Comparison of ENCODE assay signal across 19 cellular contexts in the genomic region with DNA sequence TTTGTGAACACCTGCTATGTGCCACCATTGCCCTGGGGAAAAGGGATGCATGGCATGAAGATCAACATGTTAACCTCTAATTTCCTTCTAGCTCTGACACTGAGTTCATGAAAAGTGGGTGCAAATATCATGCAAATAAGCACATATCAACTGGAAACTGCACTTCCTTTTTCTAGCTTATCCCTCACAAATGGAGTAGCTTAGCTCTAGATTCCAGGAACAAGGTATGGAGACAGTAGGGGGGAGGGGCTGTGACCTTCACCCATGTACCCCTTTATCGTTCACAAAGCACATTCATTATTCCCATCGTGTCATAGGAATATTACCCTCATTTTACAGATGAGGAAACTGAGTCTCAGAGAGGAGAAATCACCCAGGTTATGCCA.
"Had no signal": no experiment of that assay in that cellular context is flagged by ENCODE, and none has a peak within 500 bp of the region (broad histone marks: within the 10 kb centered on the region; RNA-seq: fewer than 3 reads in every experiment).

No MANE protein-coding gene starts in this region.

- H3K4me3 Mint-ChIP-seq: activated B cell treated with CpG ODN at 0.5 μM for 24 hours; activated naive CD4-positive, alpha-beta T cell treated with anti-CD3 and anti-CD28 coated beads, Interleukin-2, amount 50 U/mL, for 24 hours; memory B cell had no signal

- H3K27me3 ChIP-seq: right lobe of liver had no signal

- H3K27ac Mint-ChIP-seq: activated B cell treated with CpG ODN at 0.5 μM for 24 hours; activated CD4-positive, alpha-beta T cell treated with anti-CD3 and anti-CD28 coated beads, Interleukin-2, amount 10 ng/mL, durations not matched to agents 7 days and 5 days; activated naive CD4-positive, alpha-beta T cell treated with anti-CD3 and anti-CD28 coated beads, Interleukin-2, amount 50 U/mL, for 24 hours; brain; memory B cell; natural killer cell treated with Interleukin-12 subunit alpha and Interleukin-12 subunit beta and Interleukin-15 and Interleukin-18, amount 100 ng/mL, for 72 hours; T-cell; type B pancreatic cell had no signal

- H3K36me3 ChIP-seq: prostate gland, right lobe of liver had no signal

- H3K4me1 ChIP-seq: prostate gland, right lobe of liver had no signal

- H3K4me3 ChIP-seq: prostate gland, right lobe of liver had no signal

- ATAC-seq: left colon, T-cell had no signal

- H3K27ac ChIP-seq: prostate gland, right lobe of liver had no signal

- H3K9me3 Mint-ChIP-seq: activated B cell treated with CpG ODN at 0.5 μM for 24 hours; activated CD4-positive, alpha-beta T cell treated with anti-CD3 and anti-CD28 coated beads, Interleukin-2, amount 10 ng/mL, durations not matched to agents 7 days and 5 days; activated naive CD4-positive, alpha-beta T cell treated with anti-CD3 and anti-CD28 coated beads, Interleukin-2, amount 50 U/mL, for 24 hours; activated T-helper 2 cell treated with anti-CD3 and anti-CD28 coated beads, Interferon-gamma antibody, Interleukin-2, Interleukin-4, amounts not matched to agents 10 μg/mL and 5 μg/mL and 100 μg/mL, durations not matched to agents 14 hours and 24 hours and 36 hours; memory B cell; natural killer cell treated with Interleukin-12 subunit alpha and Interleukin-12 subunit beta and Interleukin-15 and Interleukin-18, amount 100 ng/mL, for 72 hours; T-cell; type B pancreatic cell had no signal

- H3K36me3 Mint-ChIP-seq: activated naive CD4-positive, alpha-beta T cell treated with anti-CD3 and anti-CD28 coated beads, Interleukin-2, amount 50 U/mL, for 24 hours; brain; memory B cell; natural killer cell treated with Interleukin-12 subunit alpha and Interleukin-12 subunit beta and Interleukin-15 and Interleukin-18, amount 100 ng/mL, for 72 hours; T-cell; type B pancreatic cell had no signal

- H3K9me3 ChIP-seq: prostate gland, right lobe of liver had no signal

- DNase-seq: activated B cell treated with CpG ODN at 0.5 μM for 24 hours; activated CD4-positive, alpha-beta T cell treated with anti-CD3 and anti-CD28 coated beads, Interleukin-2, amount 10 ng/mL, durations not matched to agents 7 days and 5 days; activated CD8-positive, alpha-beta memory T cell treated with anti-CD3 and anti-CD28 coated beads for 24 hours; activated T-cell treated with anti-CD3 and anti-CD28 coated beads for 4 hours; amniotic stem cell; cerebellar nuclear complex; glutamatergic neuron; stimulated activated naive CD4-positive, alpha-beta T cell treated with Interleukin-2 at 50 U/mL for 16 hours; T-cell; T1000 had no signal
